19 cellular contexts compared by ENCODE assay signal in genomic region chr11:118126082-118126838, GRCh38. TPM values are rescaled to one million over a fixed set of nuclear protein-coding genes. Genes with fewer than 3 reads are reported as not detected.
A peak's percentile ranks its signal among the peaks of the same experiment; 100 is the strongest.
DNase-seq lines count a peak whose midpoint lies in the region; ATAC-seq and TF ChIP-seq lines count a peak whose summit lies in the region.
"Had no signal": no experiment of that assay in that cellular context is flagged by ENCODE, and none has a peak within 500 bp of the region (broad histone marks: within the 10 kb centered on the region; RNA-seq: fewer than 3 reads in every experiment).

No MANE protein-coding gene starts in this region.

- peaks cover 10% of the 10 kb centered on the region for H3F3A ChIP-seq in neural progenitor cell (ENCODE audit: low read depth)

- no peaks in the 10 kb centered on the region for H3K4me1 Mint-ChIP-seq in neural progenitor cell
- H3K4me1 Mint-ChIP-seq: immature natural killer cell had no signal

- H4K20me1 ChIP-seq in neural progenitor cell (ENCODE audit: low read depth), result no peaks in the 10 kb centered on the region

- no peak overlapping the region for H3K4me3 Mint-ChIP-seq in neural progenitor cell
- H3K4me3 Mint-ChIP-seq: immature natural killer cell; T-helper 1 cell treated with Interleukin-12 subunit alpha and Interleukin-12 subunit beta and Interleukin-4 antibody, amounts not matched to agents 30 μg/mL and 1 μg/mL, for 36 hours had no signal

- no peaks in the 10 kb centered on the region for H3K9me3 Mint-ChIP-seq in neural progenitor cell
- H3K9me3 Mint-ChIP-seq: activated T-helper 2 cell treated with anti-CD3 and anti-CD28 coated beads, Interferon-gamma antibody, Interleukin-2, Interleukin-4, amounts not matched to agents 10 μg/mL and 5 μg/mL and 100 μg/mL, durations not matched to agents 14 hours and 24 hours and 36 hours; immature natural killer cell; T-helper 1 cell treated with Interleukin-12 subunit alpha and Interleukin-12 subunit beta and Interleukin-4 antibody, amounts not matched to agents 30 μg/mL and 1 μg/mL, for 36 hours had no signal

- ATAC-seq in GM21390 (IDR thresholded peaks at IDR 0.05; ENCODE audit: unreplicated experiment) (no peak), HG02970 (IDR thresholded peaks at IDR 0.05; ENCODE audit: low FRiP score, unreplicated experiment) (no peak)

- no peak for TF ChIP-seq CTCF in neural progenitor cell (IDR thresholded peaks at IDR 0.05)

- TF ChIP-seq POLR2A in Raji (IDR thresholded peaks at IDR 0.05; ENCODE audit: insufficient read depth, low read depth, low read length), result peak; percentile 51; the same call in 1 of the 2 replicates

- H3K4me2 ChIP-seq in neural progenitor cell, result no peak overlapping the region
- H3K4me2 ChIP-seq: smooth muscle cell had no signal

- H3K36me3 Mint-ChIP-seq in neural progenitor cell, result no peaks in the 10 kb centered on the region
- H3K36me3 Mint-ChIP-seq: immature natural killer cell had no signal

- no peaks in the 10 kb centered on the region for H3K9me3 ChIP-seq in neural progenitor cell (ENCODE audit: low read depth)
- H3K9me3 ChIP-seq: Peyer's patch, testis had no signal

- H3K27me3 Mint-ChIP-seq in neural progenitor cell (ENCODE audit: insufficient read depth, low read depth), result peaks cover 8% of the 10 kb centered on the region

- no peak overlapping the region for H3K27ac Mint-ChIP-seq in neural progenitor cell
- H3K27ac Mint-ChIP-seq: activated T-helper 2 cell treated with anti-CD3 and anti-CD28 coated beads, Interferon-gamma antibody, Interleukin-2, Interleukin-4, amounts not matched to agents 10 μg/mL and 5 μg/mL and 100 μg/mL, durations not matched to agents 14 hours and 24 hours and 36 hours; immature natural killer cell; T-helper 1 cell treated with Interleukin-12 subunit alpha and Interleukin-12 subunit beta and Interleukin-4 antibody, amounts not matched to agents 30 μg/mL and 1 μg/mL, for 36 hours had no signal

- H3K4me3 ChIP-seq in neural progenitor cell, result no peak overlapping the region
- H3K4me3 ChIP-seq: GM23248, Peyer's patch, smooth muscle cell, testis had no signal

- DNase-seq in SHP77 (lab: John Stamatoyannopoulos, UW) (peak; percentile 12 to 14), SHP77 treated with DMSO at 0.1 percent for 48 hours (lab: John Stamatoyannopoulos, UW) (no peak), HK-2 (ENCODE audit: unreplicated experiment) (peak; percentile 11), neural progenitor cell (ENCODE audit: low spot score) (no peak), NK-92 (lab: John Stamatoyannopoulos, UW; ENCODE audit: unreplicated experiment) (no peak)
- DNase-seq: activated CD4-positive, alpha-beta T cell treated with anti-CD3 and anti-CD28 coated beads for 4 hours; Calu3; GM23248; immature natural killer cell; Peyer's patch; testis had no signal

- H3K27ac ChIP-seq in neural progenitor cell, result no peak overlapping the region
- H3K27ac ChIP-seq: GM23248, Peyer's patch, testis had no signal

- H3K4me1 ChIP-seq in neural progenitor cell, result peaks cover 11% of the 10 kb centered on the region
- H3K4me1 ChIP-seq: Peyer's patch, testis had no signal

- peak overlapping the region; percentile 9 for H2AFZ ChIP-seq in neural progenitor cell (replicated peaks)
- H2AFZ ChIP-seq: GM23248 had no signal

- H3K9ac ChIP-seq in neural progenitor cell, result no peak overlapping the region
- H3K9ac ChIP-seq: GM23248 had no signal

- H3K79me2 ChIP-seq in neural progenitor cell (ENCODE audit: low read depth), result no peaks in the 10 kb centered on the region

- no peaks in the 10 kb centered on the region for H3K36me3 ChIP-seq in neural progenitor cell

- no peaks in the 10 kb centered on the region for H3K27me3 ChIP-seq in neural progenitor cell
- H3K27me3 ChIP-seq: Peyer's patch, testis had no signal

RNA-seq across cellular contexts. Expression of gene SCN4B, which starts 26.4 kb away (rescaled TPM):
- 3.6 and 7.1 TPM in 2 replicates for total RNA-seq in neural progenitor cell (ENCODE audit: low replicate concordance)
- total RNA-seq: Calu3, fibroblast of villous mesenchyme, GM23248, smooth muscle cell had no signal

RNA-seq across cellular contexts. Expression of gene SMIM35, which starts 39.5 kb away (rescaled TPM):
- not detected in 2 replicates for total RNA-seq in neural progenitor cell (ENCODE audit: low replicate concordance)
- total RNA-seq: Calu3, fibroblast of villous mesenchyme, GM23248, osteocyte, Peyer's patch, smooth muscle cell had no signal

RNA-seq across cellular contexts. Expression of gene TMPRSS4, which starts 49.4 kb away (rescaled TPM):
- total RNA-seq in neural progenitor cell (ENCODE audit: low replicate concordance), result not detected in 2 replicates
- total RNA-seq: activated T-helper 2 cell treated with anti-CD3 and anti-CD28 coated beads, Interferon-gamma antibody, Interleukin-2, Interleukin-4, amounts not matched to agents 10 μg/mL and 5 μg/mL and 100 μg/mL, durations not matched to agents 14 hours and 24 hours and 36 hours; fibroblast of villous mesenchyme; GM23248; osteocyte had no signal

RNA-seq across cellular contexts. Expression of gene SCN2B, which starts 50.2 kb away (rescaled TPM):
- 0.15 and 0.37 TPM in 2 replicates for total RNA-seq in neural progenitor cell (ENCODE audit: low replicate concordance)
- total RNA-seq: Calu3, fibroblast of villous mesenchyme, GM23248, osteocyte had no signal

Comparison
In these comparisons a context has a peak if more than half of its experiments do, and no peak if none do; other contexts are left out.
1. DNase-seq: peak in SHP77 (2 of 2) and HK-2 (single experiment); none in SHP77 treated with DMSO at 0.1 percent for 48 hours (single experiment), neural progenitor cell (single experiment) and NK-92 (single experiment).